21 cellular contexts compared by ENCODE assay signal in genomic region chr2:3189961-3190360, GRCh38.
"Had no signal": no experiment of that assay in that cellular context is flagged by ENCODE, and none has a peak within 500 bp of the region (broad histone marks: within the 10 kb centered on the region; RNA-seq: fewer than 3 reads in every experiment).

No MANE protein-coding gene starts in this region.

- ATAC-seq: left lobe of liver; naive thymus-derived CD8-positive, alpha-beta T cell; pancreas; right cardiac atrium had no signal

- H3K36me3 ChIP-seq: uterus had no signal

- H3K9me3 Mint-ChIP-seq: activated CD4-positive, alpha-beta memory T cell treated with anti-CD3 and anti-CD28 coated beads for 36 hours; activated naive CD4-positive, alpha-beta T cell treated with anti-CD3 and anti-CD28 coated beads, Interleukin-2, amount 10 ng/mL, durations not matched to agents 7 days and 5 days; mesothelial cell of epicardium; naive thymus-derived CD8-positive, alpha-beta T cell had no signal

- H3K9me3 ChIP-seq: ascending aorta, neutrophil, pancreas, stomach, suprapubic skin, tibial nerve, uterus had no signal

- H3K4me3 Mint-ChIP-seq: activated CD4-positive, alpha-beta memory T cell treated with anti-CD3 and anti-CD28 coated beads for 36 hours; activated naive CD4-positive, alpha-beta T cell treated with anti-CD3 and anti-CD28 coated beads, Interleukin-2, amount 10 ng/mL, durations not matched to agents 7 days and 5 days; mesothelial cell of epicardium; naive thymus-derived CD8-positive, alpha-beta T cell had no signal

- H3K4me3 ChIP-seq: ascending aorta, pancreas, stomach, suprapubic skin, tibial nerve, uterus had no signal

- H3K4me1 Mint-ChIP-seq: activated naive CD4-positive, alpha-beta T cell treated with anti-CD3 and anti-CD28 coated beads, Interleukin-2, amount 10 ng/mL, durations not matched to agents 7 days and 5 days; mesothelial cell of epicardium had no signal

- H3K27ac ChIP-seq: ascending aorta, brain microvascular endothelial cell, foreskin keratinocyte, neutrophil, pancreas, stomach, suprapubic skin, tibial nerve, uterus had no signal

- DNase-seq: activated CD4-positive, alpha-beta memory T cell treated with anti-CD3 and anti-CD28 coated beads for 36 hours; activated CD4-positive, alpha-beta T cell treated with anti-CD3 and anti-CD28 coated beads for 48 hours; activated effector memory CD4-positive, alpha-beta T cell treated with anti-CD3 and anti-CD28 coated beads, Interleukin-2, amount 50 U/mL, for 16 hours; activated naive CD4-positive, alpha-beta T cell treated with anti-CD3 and anti-CD28 coated beads, Interleukin-2, amount 10 ng/mL, durations not matched to agents 7 days and 5 days; activated T-cell treated with anti-CD3 and anti-CD28 coated beads, Interleukin-2, amount 50 U/mL, for 48 hours; brain microvascular endothelial cell; effector CD8-positive, alpha-beta T cell; erythroblast; foreskin keratinocyte; mammary epithelial cell; naive thymus-derived CD8-positive, alpha-beta T cell; pancreas; stomach; uterus had no signal

- H3K4me1 ChIP-seq: ascending aorta, foreskin keratinocyte, pancreas, stomach, suprapubic skin, tibial nerve, uterus had no signal

- H3K27ac Mint-ChIP-seq: activated CD4-positive, alpha-beta memory T cell treated with anti-CD3 and anti-CD28 coated beads for 36 hours; activated naive CD4-positive, alpha-beta T cell treated with anti-CD3 and anti-CD28 coated beads, Interleukin-2, amount 10 ng/mL, durations not matched to agents 7 days and 5 days; mesothelial cell of epicardium had no signal

- H3K27me3 ChIP-seq: ascending aorta, brain microvascular endothelial cell, foreskin keratinocyte, neutrophil, pancreas, stomach, suprapubic skin, tibial nerve, uterus had no signal

- FAIRE-seq: pancreas had no signal

- H3K27me3 Mint-ChIP-seq: activated CD4-positive, alpha-beta memory T cell treated with anti-CD3 and anti-CD28 coated beads for 36 hours; activated naive CD4-positive, alpha-beta T cell treated with anti-CD3 and anti-CD28 coated beads, Interleukin-2, amount 10 ng/mL, durations not matched to agents 7 days and 5 days; naive thymus-derived CD8-positive, alpha-beta T cell had no signal
